In the genomic region with DNA sequence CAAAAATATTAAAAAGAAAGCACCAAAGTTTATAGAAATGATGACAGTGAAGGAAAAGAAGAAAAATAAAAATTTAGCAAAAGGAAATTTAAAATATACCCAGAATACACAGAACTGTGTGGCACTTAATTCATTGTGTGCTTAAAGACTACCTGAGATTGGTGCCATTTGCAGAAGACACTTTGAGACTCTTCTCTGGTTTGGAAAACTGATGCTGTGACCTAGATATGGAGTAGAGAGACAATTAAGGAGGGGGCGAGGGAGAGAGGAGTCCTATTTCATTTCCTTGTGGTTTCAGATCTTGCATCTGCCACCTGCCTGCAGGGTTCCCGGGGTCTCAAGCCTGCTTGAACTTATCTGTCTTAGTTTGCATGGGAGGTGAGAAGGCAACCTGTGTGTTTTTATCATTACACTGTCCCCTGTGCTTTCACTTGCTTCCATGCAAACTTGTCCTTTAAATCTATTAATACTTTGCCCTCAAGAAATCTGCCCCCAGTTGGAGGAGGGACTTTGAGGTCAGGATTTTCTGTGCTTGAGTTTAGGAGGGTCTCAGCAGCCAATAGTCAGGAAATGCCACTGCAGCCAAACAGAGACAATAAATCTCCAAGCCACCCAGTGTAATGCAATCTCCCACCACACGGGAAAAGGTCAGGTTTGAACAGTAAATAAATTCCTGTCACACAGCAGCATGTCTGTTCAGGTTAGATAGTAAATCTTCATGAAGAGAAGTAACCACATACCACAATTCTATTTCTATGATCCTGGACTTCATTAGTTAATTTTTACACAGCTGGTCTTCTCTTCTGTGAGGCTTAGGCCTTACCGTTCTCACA, we compare ENCODE assay signal across 10 cellular contexts.
DNase-seq lines count a peak whose midpoint lies in the region; TF ChIP-seq lines count a peak whose summit lies in the region.
"Had no signal": no experiment of that assay in that cellular context is flagged by ENCODE, and none has a peak within 500 bp of the region (broad histone marks: within the 10 kb centered on the region; RNA-seq: fewer than 3 reads in every experiment).

No MANE protein-coding gene starts in this region.

- H3K4me3 Mint-ChIP-seq in neural progenitor cell: no peak overlapping the region

- H3K4me3 ChIP-seq in Karpas-422 (ENCODE audit: low read length) (no peak overlapping the region), brain microvascular endothelial cell (ENCODE audit: low read depth, low read length) (no peak overlapping the region), neural progenitor cell (no peak overlapping the region)

- H3K27me3 ChIP-seq in Karpas-422 (ENCODE audit: low read length) (no peaks in the 10 kb centered on the region), brain microvascular endothelial cell (replicated peaks) (no peaks in the 10 kb centered on the region), neural progenitor cell (no peaks in the 10 kb centered on the region)

- no peak overlapping the region for H3K9ac ChIP-seq in Karpas-422 (ENCODE audit: low read length)
- no peak overlapping the region for H3K9ac ChIP-seq in neural progenitor cell

- peaks cover 20% of the 10 kb centered on the region for H3K4me1 Mint-ChIP-seq in neural progenitor cell

- H3K27ac ChIP-seq in Karpas-422 (ENCODE audit: low read length) (no peak overlapping the region), brain microvascular endothelial cell (no peak overlapping the region), neural progenitor cell (no peak overlapping the region)

- H3K27me3 Mint-ChIP-seq in neural progenitor cell (ENCODE audit: insufficient read depth, low read depth): no peaks in the 10 kb centered on the region

- H3K36me3 ChIP-seq in Karpas-422 (ENCODE audit: insufficient read depth, low read length) (no peaks in the 10 kb centered on the region), brain microvascular endothelial cell (replicated peaks) (no peaks in the 10 kb centered on the region), neural progenitor cell (no peaks in the 10 kb centered on the region)

- H3K79me2 ChIP-seq in Karpas-422 (ENCODE audit: low read length) (no peaks in the 10 kb centered on the region), neural progenitor cell (ENCODE audit: low read depth) (no peaks in the 10 kb centered on the region)

- no peaks in the 10 kb centered on the region for H4K20me1 ChIP-seq in Karpas-422 (ENCODE audit: insufficient read depth, low read depth, low read length)
- no peaks in the 10 kb centered on the region for H4K20me1 ChIP-seq in neural progenitor cell (ENCODE audit: low read depth)

- TF ChIP-seq CTCF in GM12872 (IDR thresholded peaks at IDR 0.05; ENCODE audit: insufficient read depth, low read depth, low read length) (0 out of 3 replicates have a peak, but pooled peaks have one; percentile 27), brain microvascular endothelial cell (IDR thresholded peaks at IDR 0.05; ENCODE audit: low read depth, low read length, missing control alignments) (peak; percentile 47), neural progenitor cell (IDR thresholded peaks at IDR 0.05) (peak; percentile 42)

- in situ Hi-C loops in brain microvascular endothelial cell (cut with HindIII; ENCODE audit: low pct_ligation_motif_present, low sequenced_read_pairs): no loop called here

- DNase-seq in Karpas-422 (no peak), brain microvascular endothelial cell (no peak), neural progenitor cell (ENCODE audit: low spot score) (peak; percentile 31), foreskin melanocyte (no peak)
- DNase-seq in NK-92 treated with Interleukin-12 subunit alpha and Interleukin-12 subunit beta, amount 100 ng/mL, for 24 hours (lab: John Stamatoyannopoulos, UW): no peak
- no peak for DNase-seq in activated CD4-positive, alpha-beta T cell treated with anti-CD3 and anti-CD28 coated beads for 4 hours
- DNase-seq: activated naive CD4-positive, alpha-beta T cell treated with Interleukin-2 at 50 U/mL for 16 hours; NCI-H2227 treated with DMSO at 0.1 percent for 48 hours; stimulated activated CD4-positive, alpha-beta T cell treated with anti-CD3 and anti-CD28 coated beads, Interleukin-4, amount 100 ng/mL, for 1 hour had no signal

- H3K4me1 ChIP-seq in Karpas-422 (ENCODE audit: low read length) (peaks cover 13% of the 10 kb centered on the region), neural progenitor cell (peaks cover 7% of the 10 kb centered on the region)

- H3K9me3 Mint-ChIP-seq in neural progenitor cell: no peaks in the 10 kb centered on the region

- H3K27ac Mint-ChIP-seq in neural progenitor cell: no peak overlapping the region

- peaks cover 7% of the 10 kb centered on the region for H3F3A ChIP-seq in neural progenitor cell (ENCODE audit: low read depth)

- no peaks in the 10 kb centered on the region for H3K9me3 ChIP-seq in Karpas-422 (ENCODE audit: low read length)
- H3K9me3 ChIP-seq in neural progenitor cell (ENCODE audit: low read depth): no peaks in the 10 kb centered on the region

- no peak overlapping the region for H2AFZ ChIP-seq in Karpas-422 (ENCODE audit: low read length)
- peak overlapping the region; percentile 38 for H2AFZ ChIP-seq in neural progenitor cell (replicated peaks)

- H3K4me2 ChIP-seq in Karpas-422 (ENCODE audit: low read depth, low read length, poor library complexity, severe bottlenecking): peak overlapping the region; percentile 25
- no peak overlapping the region for H3K4me2 ChIP-seq in neural progenitor cell

- H3K9me2 ChIP-seq in Karpas-422 (replicated peaks; ENCODE audit: insufficient read depth, low read length): no peaks in the 10 kb centered on the region

- H3K36me3 Mint-ChIP-seq in neural progenitor cell: no peaks in the 10 kb centered on the region
